ENCODE assay signal across 8 cellular contexts in the genomic region with DNA sequence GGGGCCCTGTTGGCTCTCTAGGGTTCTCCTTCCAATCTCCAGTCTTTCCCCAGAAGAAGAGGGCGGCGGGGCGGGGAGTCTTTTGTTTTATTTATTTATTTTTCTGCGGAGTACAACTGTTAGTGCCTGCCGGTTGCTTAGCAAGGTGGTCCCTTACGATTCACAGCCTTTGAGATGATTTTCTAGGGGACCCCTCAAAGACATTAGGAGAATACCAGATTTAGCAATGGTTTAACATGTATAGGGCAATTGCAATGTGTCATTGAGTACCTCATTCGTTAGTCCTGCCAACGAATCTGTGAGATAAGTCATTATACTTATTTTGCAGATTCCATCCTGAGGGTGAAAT. TPM values are rescaled to one million over a fixed set of nuclear protein-coding genes. Genes with fewer than 3 reads are reported as not detected.
DNase-seq lines count a peak whose midpoint lies in the region; ATAC-seq and TF ChIP-seq lines count a peak whose summit lies in the region.

No MANE protein-coding gene starts in this region.

- no peak for TF ChIP-seq CTCF in lower lobe of right lung (IDR thresholded peaks at IDR 0.05)
- TF ChIP-seq CTCF in type B pancreatic cell (conservative IDR thresholded peaks at IDR 0.05): no peak

- H3K36me3 ChIP-seq in lower lobe of right lung: peaks cover 32% of the 10 kb centered on the region

- H3K27me3 ChIP-seq in lower lobe of right lung (ENCODE audit: low read depth): no peaks in the 10 kb centered on the region

- intact Hi-C loops in lower lobe of right lung (cut with DNase I): no loop called here

- H3K9me3 Mint-ChIP-seq in activated naive CD4-positive, alpha-beta T cell treated with anti-CD3 and anti-CD28 coated beads, Interleukin-2, amount 50 U/mL, for 24 hours: no peaks in the 10 kb centered on the region
- peaks cover 4% of the 10 kb centered on the region for H3K9me3 Mint-ChIP-seq in activated naive CD8-positive, alpha-beta T cell treated with anti-CD3 and anti-CD28 coated beads, Interleukin-2, amount 50 U/mL, for 24 hours
- H3K9me3 Mint-ChIP-seq in type B pancreatic cell: no peaks in the 10 kb centered on the region

- H3K9me3 ChIP-seq in lower lobe of right lung: no peaks in the 10 kb centered on the region

- H3K4me1 ChIP-seq in lower lobe of right lung: peaks cover 17% of the 10 kb centered on the region

- ATAC-seq in activated naive CD8-positive, alpha-beta T cell treated with anti-CD3 and anti-CD28 coated beads, Interleukin-2, amount 50 U/mL, for 24 hours: no peak
- ATAC-seq in lower lobe of right lung (no peak), GM19023 (IDR thresholded peaks at IDR 0.05; ENCODE audit: unreplicated experiment) (no peak), GM18907 (IDR thresholded peaks at IDR 0.05; ENCODE audit: unreplicated experiment) (no peak)

- H3K4me3 ChIP-seq in lower lobe of right lung: peak overlapping the region; percentile 96

- no peak for DNase-seq in activated naive CD4-positive, alpha-beta T cell treated with Interleukin-2 at 50 U/mL for 16 hours
- DNase-seq in activated naive CD8-positive, alpha-beta T cell treated with anti-CD3 and anti-CD28 coated beads, Interleukin-2, amount 50 U/mL, for 24 hours: no peak
- DNase-seq in lower lobe of right lung (no peak), type B pancreatic cell (ENCODE audit: extremely low spot score, unreplicated experiment) (no peak)
- no peak for DNase-seq in stimulated activated CD4-positive, alpha-beta T cell treated with anti-CD3 and anti-CD28 coated beads, Interleukin-2, amount 100 ng/mL, for 48 hours

- H3K27me3 Mint-ChIP-seq in activated naive CD4-positive, alpha-beta T cell treated with anti-CD3 and anti-CD28 coated beads, Interleukin-2, amount 50 U/mL, for 24 hours: no peaks in the 10 kb centered on the region
- no peaks in the 10 kb centered on the region for H3K27me3 Mint-ChIP-seq in activated naive CD8-positive, alpha-beta T cell treated with anti-CD3 and anti-CD28 coated beads, Interleukin-2, amount 50 U/mL, for 24 hours
- H3K27me3 Mint-ChIP-seq in type B pancreatic cell: no peaks in the 10 kb centered on the region

- H3K4me3 Mint-ChIP-seq in activated naive CD4-positive, alpha-beta T cell treated with anti-CD3 and anti-CD28 coated beads, Interleukin-2, amount 50 U/mL, for 24 hours: peak overlapping the region; percentile 93
- peak overlapping the region; percentile 92 for H3K4me3 Mint-ChIP-seq in activated naive CD8-positive, alpha-beta T cell treated with anti-CD3 and anti-CD28 coated beads, Interleukin-2, amount 50 U/mL, for 24 hours
- peak overlapping the region; percentile 95 for H3K4me3 Mint-ChIP-seq in type B pancreatic cell

- H3K27ac ChIP-seq in lower lobe of right lung: peak overlapping the region; percentile 90

- H3K4me1 Mint-ChIP-seq in activated naive CD4-positive, alpha-beta T cell treated with anti-CD3 and anti-CD28 coated beads, Interleukin-2, amount 50 U/mL, for 24 hours: peaks cover 20% of the 10 kb centered on the region
- H3K4me1 Mint-ChIP-seq in activated naive CD8-positive, alpha-beta T cell treated with anti-CD3 and anti-CD28 coated beads, Interleukin-2, amount 50 U/mL, for 24 hours: peaks cover 26% of the 10 kb centered on the region
- peaks cover 12% of the 10 kb centered on the region for H3K4me1 Mint-ChIP-seq in type B pancreatic cell (ENCODE audit: unreplicated experiment)

- peaks cover 2% of the 10 kb centered on the region for H3K36me3 Mint-ChIP-seq in activated naive CD4-positive, alpha-beta T cell treated with anti-CD3 and anti-CD28 coated beads, Interleukin-2, amount 50 U/mL, for 24 hours
- peaks cover 21% of the 10 kb centered on the region for H3K36me3 Mint-ChIP-seq in activated naive CD8-positive, alpha-beta T cell treated with anti-CD3 and anti-CD28 coated beads, Interleukin-2, amount 50 U/mL, for 24 hours (ENCODE audit: low read depth)
- peaks cover 13% of the 10 kb centered on the region for H3K36me3 Mint-ChIP-seq in type B pancreatic cell

- peak overlapping the region; percentile 90 for H3K27ac Mint-ChIP-seq in activated naive CD4-positive, alpha-beta T cell treated with anti-CD3 and anti-CD28 coated beads, Interleukin-2, amount 50 U/mL, for 24 hours
- H3K27ac Mint-ChIP-seq in activated naive CD8-positive, alpha-beta T cell treated with anti-CD3 and anti-CD28 coated beads, Interleukin-2, amount 50 U/mL, for 24 hours: peak overlapping the region; percentile 85
- peak overlapping the region; percentile 88 for H3K27ac Mint-ChIP-seq in type B pancreatic cell

RNA-seq across cellular contexts. Expression of a gene that starts 0.3 kb away (rescaled TPM):
- total RNA-seq in lower lobe of right lung (29.7 TPM), type B pancreatic cell (ENCODE audit: low replicate concordance) (46.2 and 67.1 TPM in 2 replicates)

RNA-seq across cellular contexts. Expression of a gene that starts 34.4 kb away (rescaled TPM):
- total RNA-seq in lower lobe of right lung (not detected), type B pancreatic cell (ENCODE audit: low replicate concordance) (11.2 and 54.6 TPM in 2 replicates)

RNA-seq across cellular contexts. Expression of a gene that starts 55.4 kb away (rescaled TPM):
- total RNA-seq in lower lobe of right lung (1.7 TPM), type B pancreatic cell (ENCODE audit: low replicate concordance) (19.3 and 269 TPM in 2 replicates)

RNA-seq across cellular contexts. Expression of a gene that starts 55.7 kb away (rescaled TPM):
- total RNA-seq in lower lobe of right lung (59.4 TPM), type B pancreatic cell (ENCODE audit: low replicate concordance) (44.6 and 75.8 TPM in 2 replicates)

Comparison
In these comparisons a context has a peak if more than half of its experiments do, and no peak if none do; other contexts are left out.
1. RNA of a gene that starts 34.4 kb away (total RNA-seq): 11.2 to 54.6 TPM in type B pancreatic cell; not detected in lower lobe of right lung (single experiment); every median in the first group is over 10 times any median in the second.
2. Peak in every context shown above with its lines, with median percentiles within 50 percentile points of each other: H3K27ac Mint-ChIP-seq and H3K4me3 Mint-ChIP-seq.